20 cellular contexts compared by ENCODE assay signal in the genomic region with DNA sequence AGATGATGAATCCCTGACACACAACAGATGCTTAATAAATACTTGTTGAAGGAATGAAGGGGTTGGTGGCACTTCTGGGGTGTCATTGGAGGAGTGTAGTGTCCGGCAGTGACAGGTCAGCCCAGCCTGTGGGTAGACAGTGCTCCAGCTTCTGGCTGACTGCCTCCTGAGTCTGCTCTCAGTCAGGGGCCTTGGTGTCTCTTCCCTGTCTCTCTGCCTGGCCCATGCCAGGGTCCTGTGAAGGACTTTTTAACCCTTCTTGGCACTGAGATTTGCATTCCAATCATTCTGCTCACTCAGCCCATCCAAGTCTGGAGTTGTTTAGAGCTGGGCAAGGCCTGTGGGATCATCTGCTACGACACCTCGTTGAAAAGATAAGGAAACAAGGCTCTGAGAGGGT. TPM values are rescaled to one million over a fixed set of nuclear protein-coding genes. Genes with fewer than 3 reads are reported as not detected.
DNase-seq lines count a peak whose midpoint lies in the region; ATAC-seq, FAIRE-seq and TF ChIP-seq lines count a peak whose summit lies in the region.
"Had no signal": no experiment of that assay in that cellular context is flagged by ENCODE, and none has a peak within 500 bp of the region (broad histone marks: within the 10 kb centered on the region; RNA-seq: fewer than 3 reads in every experiment).

No MANE protein-coding gene starts in this region.

- TF ChIP-seq POLR2A in gastroesophageal sphincter (IDR thresholded peaks at IDR 0.05) = no peak

- WGBS in gastroesophageal sphincter (ENCODE audit: low coverage in 1 of 2), 2 donors = 37 to 44% methylated on average over 3 of the region's 3 CpGs

- peak; percentile 72 for FAIRE-seq in RCC 7860 (lab: Jason Lieb, UNC)
- FAIRE-seq: H54 had no signal

- ATAC-seq in gastroesophageal sphincter (no peak), lower lobe of right lung (no peak), HG03469 (IDR thresholded peaks at IDR 0.05; ENCODE audit: unreplicated experiment) (no peak)
- ATAC-seq: activated naive CD4-positive, alpha-beta T cell treated with anti-CD3 and anti-CD28 coated beads, Interleukin-2, amount 50 U/mL, for 72 hours had no signal

- TF ChIP-seq CTCF in gastroesophageal sphincter (IDR thresholded peaks at IDR 0.05) (no peak), lower lobe of right lung (IDR thresholded peaks at IDR 0.05) (no peak), tibial artery (IDR thresholded peaks at IDR 0.05) (no peak)

- no peaks in the 10 kb centered on the region for H3K36me3 ChIP-seq in gastroesophageal sphincter
- H3K36me3 ChIP-seq in lower lobe of right lung = no peaks in the 10 kb centered on the region
- H3K36me3 ChIP-seq in tibial artery = no peaks in the 10 kb centered on the region

- H3K9me3 ChIP-seq in gastroesophageal sphincter (no peaks in the 10 kb centered on the region), lower lobe of right lung (no peaks in the 10 kb centered on the region), tibial artery (no peaks in the 10 kb centered on the region)

- H3K4me1 ChIP-seq in gastroesophageal sphincter = peaks cover 0 to 58% (median 17%) of the 10 kb centered on the region in 3 donors
- peaks cover 20% of the 10 kb centered on the region for H3K4me1 ChIP-seq in lower lobe of right lung
- H3K4me1 ChIP-seq in tibial artery = peaks cover 0 to 40% (median 28%) of the 10 kb centered on the region in 4 donors

- H3K4me3 ChIP-seq in gastroesophageal sphincter = no peak overlapping the region
- no peak overlapping the region for H3K4me3 ChIP-seq in lower lobe of right lung
- H3K4me3 ChIP-seq in tibial artery = no peak overlapping the region

- intact Hi-C loops in lower lobe of right lung (cut with DNase I) (no loop called here), tibial artery (cut with DNase I; ENCODE audit: low total_unique reads) (loop anchor here (2.0 kb wide), 1 partner anchor 34 kb away; no protein-coding TSS in a partner anchor)

- peaks cover 33% of the 10 kb centered on the region for H3K27me3 ChIP-seq in gastroesophageal sphincter
- peaks cover 39% of the 10 kb centered on the region for H3K27me3 ChIP-seq in lower lobe of right lung (ENCODE audit: low read depth)
- H3K27me3 ChIP-seq in tibial artery = peaks cover 0 to 6% of the 10 kb centered on the region in 2 donors

- TF ChIP-seq EP300 in gastroesophageal sphincter (IDR thresholded peaks at IDR 0.05) = no peak

- DNase-seq in RCC 7860 (ENCODE audit: low spot score) (peak; percentile 73), lower lobe of right lung (no peak), tibial artery (no peak), GOT3 (lab: John Stamatoyannopoulos, UW) (no peak)
- DNase-seq in stimulated activated CD4-positive, alpha-beta T cell treated with anti-CD3 and anti-CD28 coated beads, Interleukin-4, amount 100 ng/mL, for 4 hours = no peak
- DNase-seq in activated CD4-positive, alpha-beta T cell treated with anti-CD3 and anti-CD28 coated beads, Interleukin-2, amount 50 U/mL, for 1 hour = no peak
- DNase-seq: activated CD4-positive, CD25-positive, alpha-beta regulatory T cell; DND-41; endodermal cell; NCI-H2029 treated with DMSO at 0.1 percent for 48 hours; NCI-H446 treated with DMSO at 0.1 percent for 48 hours; nucleus accumbens had no signal

- H3K27ac ChIP-seq in gastroesophageal sphincter = peak overlapping the region in 3 of 4 donors; percentile 75 to 84 (median 83)
- H3K27ac ChIP-seq in lower lobe of right lung = peak overlapping the region; percentile 71
- H3K27ac ChIP-seq in tibial artery = peak overlapping the region; percentile 78 to 87
- H3K27ac ChIP-seq: KMS-11 had no signal

RNA-seq across cellular contexts. Expression of gene KCNK3, which starts 1.4 kb away (rescaled TPM):
- total RNA-seq in gastroesophageal sphincter (10 to 100 TPM in 2 of 4 donors, 1 to 10 TPM in 2; 2.0 to 13.9 (median 9.8) TPM), lower lobe of right lung (26.8 TPM)
- total RNA-seq: activated naive CD4-positive, alpha-beta T cell treated with anti-CD3 and anti-CD28 coated beads, Interleukin-2, amount 50 U/mL, for 72 hours; activated T-helper 1 cell treated with anti-CD3 and anti-CD28 coated beads, Interleukin-12 subunit alpha, Interleukin-12 subunit beta, Interleukin-2, Interleukin-4 antibody, amounts not matched to agents 30 ng/mL and 10 ng/mL and 1 ng/mL, durations not matched to agents 14 hours and 24 hours and 36 hours; endodermal cell; HT1080 had no signal

RNA-seq across cellular contexts. Expression of gene CIB4, which starts 50.0 kb away (rescaled TPM):
- total RNA-seq in gastroesophageal sphincter = not detected
- total RNA-seq in lower lobe of right lung = not detected
- total RNA-seq: activated naive CD4-positive, alpha-beta T cell treated with anti-CD3 and anti-CD28 coated beads, Interleukin-2, amount 50 U/mL, for 72 hours; activated T-helper 1 cell treated with anti-CD3 and anti-CD28 coated beads, Interleukin-12 subunit alpha, Interleukin-12 subunit beta, Interleukin-2, Interleukin-4 antibody, amounts not matched to agents 30 ng/mL and 10 ng/mL and 1 ng/mL, durations not matched to agents 14 hours and 24 hours and 36 hours; endodermal cell; HT1080; lower leg skin had no signal
